9 cellular contexts compared by ENCODE assay signal in genomic region chr20:9515761-9516657, GRCh38. TPM values are rescaled to one million over a fixed set of nuclear protein-coding genes. Genes with fewer than 3 reads are reported as not detected.
DNase-seq lines count a peak whose midpoint lies in the region; ATAC-seq and TF ChIP-seq lines count a peak whose summit lies in the region.
"Had no signal": no experiment of that assay in that cellular context is flagged by ENCODE, and none has a peak within 500 bp of the region (broad histone marks: within the 10 kb centered on the region; RNA-seq: fewer than 3 reads in every experiment).

No MANE protein-coding gene starts in this region.

- H3K27me3 ChIP-seq in psoas muscle (ENCODE audit: insufficient read depth in 3 of 3, low read length in 2 of 3) = peaks cover 7 to 68% (median 19%) of the 10 kb centered on the region in 3 donors

- no peaks in the 10 kb centered on the region for H3K36me3 ChIP-seq in psoas muscle (ENCODE audit: insufficient read depth in 1 of 2, low read depth in 1 of 2)

- 2 to 3% (median 3%) methylated on average over 57 of the region's 57 CpGs for WGBS in psoas muscle, 3 donors

- no peaks in the 10 kb centered on the region for H3K4me1 ChIP-seq in psoas muscle

- H3K4me3 ChIP-seq in GM12865 (ENCODE audit: low read depth, low read length) (peak overlapping the region; percentile 38), psoas muscle (peak overlapping the region; percentile 22)

- no peaks in the 10 kb centered on the region for H3K9me3 ChIP-seq in psoas muscle

- peak; percentile 12 for DNase-seq in GM12865 (ENCODE audit: low read depth)
- peak; percentile 22 for DNase-seq in NCI-H510A (lab: John Stamatoyannopoulos, UW)
- DNase-seq in fibroblast of peridontal ligament (ENCODE audit: extremely low read depth) = peak; percentile 47
- no peak for DNase-seq in psoas muscle
- DNase-seq in T-helper 9 cell = no peak
- no peak for DNase-seq in NCI-H82 (lab: John Stamatoyannopoulos, UW)
- no peak for DNase-seq in DMS114 treated with DMSO at 0.1 percent for 48 hours (lab: John Stamatoyannopoulos, UW; ENCODE audit: unreplicated experiment)
- DNase-seq in superior temporal gyrus (ENCODE audit: extremely low spot score) = no peak
- DNase-seq: SW 1271 had no signal

- H3K27ac ChIP-seq in psoas muscle = no peak overlapping the region

- TF ChIP-seq CTCF in GM12865 (IDR thresholded peaks at IDR 0.05; ENCODE audit: insufficient read depth, low read depth, low read length, missing control alignments) = no peak
- no peak for TF ChIP-seq CTCF in psoas muscle (IDR thresholded peaks at IDR 0.05)

- intact Hi-C loops in psoas muscle (cut with DNase I) = no loop called here

- no peak for ATAC-seq in psoas muscle

RNA-seq across cellular contexts. Expression of gene LAMP5, which starts 1.6 kb away (rescaled TPM):
- total RNA-seq in psoas muscle = not detected
- under 1 TPM in 1 of 3 donors, not detected in 2; 0.01 TPM for polyA plus RNA-seq in psoas muscle

Comparison
In these comparisons a context has a peak if more than half of its experiments do, and no peak if none do; other contexts are left out.
1. DNase-seq: peak in GM12865 (single experiment), NCI-H510A (single experiment) and fibroblast of peridontal ligament (single experiment); none in psoas muscle (0 of 2), T-helper 9 cell (single experiment), NCI-H82 (single experiment), DMS114 treated with DMSO at 0.1 percent for 48 hours (single experiment) and superior temporal gyrus (single experiment).